In genomic region chr7:131363719-131364118, GRCh38 we compare ENCODE assay signal across 1 cellular context.
TF ChIP-seq lines count a peak whose summit lies in the region.

No MANE protein-coding gene starts in this region.

TF ChIP-seq in H1, 55 proteins besides CTCF, POLR2A, EP300 and RAD21:
- TF ChIP-seq CHD7 (IDR thresholded peaks at IDR 0.05; ENCODE audit: insufficient replicate concordance, low read length) (no peak), TCF12 (IDR thresholded peaks at IDR 0.05; ENCODE audit: low read depth, low read length) (no peak), EZH2 (IDR thresholded peaks at IDR 0.05; ENCODE audit: low read depth, low read length, severe bottlenecking) (no peak)
